ENCODE assay signal across 12 cellular contexts in the genomic region with DNA sequence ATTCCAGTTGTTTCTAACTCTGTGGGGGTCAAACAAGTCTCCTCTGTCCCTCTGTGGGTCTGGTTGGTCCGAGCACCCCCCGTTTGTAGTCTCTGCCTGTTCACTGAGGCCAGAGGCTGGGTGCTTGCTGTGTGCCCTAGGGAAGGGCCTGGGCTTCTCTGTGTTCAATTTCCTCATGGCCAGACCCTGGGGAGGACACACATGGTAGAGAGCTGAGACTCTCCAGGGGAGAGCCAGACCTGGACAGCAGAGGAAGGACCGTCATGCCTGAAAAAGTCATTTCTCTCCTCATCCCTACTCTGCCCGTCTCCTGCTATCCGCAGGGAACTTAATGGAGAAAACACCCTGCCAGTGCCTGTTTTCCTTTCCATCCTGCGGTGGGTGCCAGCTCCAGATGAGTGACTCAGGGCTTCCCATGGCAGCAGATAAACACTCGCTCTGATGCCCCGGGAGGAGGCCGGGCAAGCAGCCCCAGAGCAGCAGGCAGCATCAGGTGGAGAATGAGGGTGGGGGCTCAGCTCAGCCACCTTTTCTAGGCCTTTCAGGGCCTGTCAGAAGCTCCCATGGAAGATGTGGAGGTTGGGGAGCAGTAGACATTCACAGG. TPM values are rescaled to one million over a fixed set of nuclear protein-coding genes. Genes with fewer than 3 reads are reported as not detected.
DNase-seq lines count a peak whose midpoint lies in the region; ATAC-seq and TF ChIP-seq lines count a peak whose summit lies in the region.
"Had no signal": no experiment of that assay in that cellular context is flagged by ENCODE, and none has a peak within 500 bp of the region (broad histone marks: within the 10 kb centered on the region; RNA-seq: fewer than 3 reads in every experiment).

No MANE protein-coding gene starts in this region.

- H3K9me3 ChIP-seq in right atrium auricular region (no peaks in the 10 kb centered on the region), tibial artery (no peaks in the 10 kb centered on the region)

- intact Hi-C loops in tibial artery (cut with DNase I; ENCODE audit: low total_unique reads) = no loop called here

- no peak overlapping the region for H3K27ac Mint-ChIP-seq in activated naive CD8-positive, alpha-beta T cell treated with anti-CD3 and anti-CD28 coated beads, Interleukin-2, amount 50 U/mL, for 24 hours
- H3K27ac Mint-ChIP-seq: IgD-negative memory B cell had no signal

- H3K4me3 ChIP-seq in right atrium auricular region (no peak overlapping the region), tibial artery (no peak overlapping the region)

- peaks cover 0 to 34% of the 10 kb centered on the region in 2 donors for H3K4me1 ChIP-seq in right atrium auricular region
- peaks cover 4 to 51% (median 36%) of the 10 kb centered on the region in 4 donors for H3K4me1 ChIP-seq in tibial artery

- no peak overlapping the region for H3K4me3 Mint-ChIP-seq in activated naive CD8-positive, alpha-beta T cell treated with anti-CD3 and anti-CD28 coated beads, Interleukin-2, amount 50 U/mL, for 24 hours
- H3K4me3 Mint-ChIP-seq: central memory CD8-positive, alpha-beta T cell; IgD-negative memory B cell had no signal

- ATAC-seq in activated naive CD8-positive, alpha-beta T cell treated with anti-CD3 and anti-CD28 coated beads, Interleukin-2, amount 50 U/mL, for 24 hours = no peak
- no peak for ATAC-seq in GM18517 (IDR thresholded peaks at IDR 0.05; ENCODE audit: unreplicated experiment)
- ATAC-seq in HG03342 (IDR thresholded peaks at IDR 0.05; ENCODE audit: unreplicated experiment) = no peak

- peak overlapping the region; percentile 1 to 23 for H3K27ac ChIP-seq in right atrium auricular region
- H3K27ac ChIP-seq in tibial artery = peak overlapping the region; percentile 79 to 81
- H3K27ac ChIP-seq: 22Rv1 had no signal

- no peaks in the 10 kb centered on the region for H3K36me3 Mint-ChIP-seq in activated naive CD8-positive, alpha-beta T cell treated with anti-CD3 and anti-CD28 coated beads, Interleukin-2, amount 50 U/mL, for 24 hours (ENCODE audit: low read depth)

- no peaks in the 10 kb centered on the region for H3K27me3 ChIP-seq in right atrium auricular region
- H3K27me3 ChIP-seq in tibial artery = no peaks in the 10 kb centered on the region

- no peaks in the 10 kb centered on the region for H3K9me3 Mint-ChIP-seq in activated naive CD8-positive, alpha-beta T cell treated with anti-CD3 and anti-CD28 coated beads, Interleukin-2, amount 50 U/mL, for 24 hours
- H3K9me3 Mint-ChIP-seq: central memory CD8-positive, alpha-beta T cell; IgD-negative memory B cell had no signal

- no peak for TF ChIP-seq CTCF in right atrium auricular region (IDR thresholded peaks at IDR 0.05)
- TF ChIP-seq CTCF in tibial artery (IDR thresholded peaks at IDR 0.05) = no peak

- H3K4me1 Mint-ChIP-seq in activated naive CD8-positive, alpha-beta T cell treated with anti-CD3 and anti-CD28 coated beads, Interleukin-2, amount 50 U/mL, for 24 hours = no peaks in the 10 kb centered on the region
- H3K4me1 Mint-ChIP-seq: central memory CD8-positive, alpha-beta T cell had no signal

- peaks cover 4% of the 10 kb centered on the region for H3K27me3 Mint-ChIP-seq in activated naive CD8-positive, alpha-beta T cell treated with anti-CD3 and anti-CD28 coated beads, Interleukin-2, amount 50 U/mL, for 24 hours
- H3K27me3 Mint-ChIP-seq: IgD-negative memory B cell had no signal

- H3K36me3 ChIP-seq in right atrium auricular region (no peaks in the 10 kb centered on the region), tibial artery (no peaks in the 10 kb centered on the region)

- DNase-seq in DMS 273 (lab: John Stamatoyannopoulos, UW; ENCODE audit: unreplicated experiment) = peak; percentile 28
- DNase-seq in DMS 273 treated with DMSO at 0.1 percent for 48 hours (lab: John Stamatoyannopoulos, UW) = no peak
- DNase-seq in amniotic epithelial cell (ENCODE audit: low read depth) = peak; percentile 74
- DNase-seq in right atrium auricular region (ENCODE audit: low spot score) = no peak
- peak; percentile 74 to 92 for DNase-seq in tibial artery
- DNase-seq in activated naive CD8-positive, alpha-beta T cell treated with anti-CD3 and anti-CD28 coated beads, Interleukin-2, amount 50 U/mL, for 24 hours = no peak
- DNase-seq: occipital lobe had no signal

RNA-seq across cellular contexts. Expression of a gene that starts 51.9 kb away (rescaled TPM):
- 1 to 10 TPM; 4.3 to 4.4 TPM for total RNA-seq in right atrium auricular region
- total RNA-seq: occipital lobe had no signal

Comparison
In these comparisons a context has a peak if more than half of its experiments do, and no peak if none do; other contexts are left out.
1. DNase-seq: peak in DMS 273 (single experiment), amniotic epithelial cell (single experiment) and tibial artery (2 of 2); none in DMS 273 treated with DMSO at 0.1 percent for 48 hours (single experiment), right atrium auricular region (single experiment) and activated naive CD8-positive, alpha-beta T cell treated with anti-CD3 and anti-CD28 coated beads, Interleukin-2, amount 50 U/mL, for 24 hours (single experiment).